ENCODE assay signal across 21 cellular contexts in the genomic region with DNA sequence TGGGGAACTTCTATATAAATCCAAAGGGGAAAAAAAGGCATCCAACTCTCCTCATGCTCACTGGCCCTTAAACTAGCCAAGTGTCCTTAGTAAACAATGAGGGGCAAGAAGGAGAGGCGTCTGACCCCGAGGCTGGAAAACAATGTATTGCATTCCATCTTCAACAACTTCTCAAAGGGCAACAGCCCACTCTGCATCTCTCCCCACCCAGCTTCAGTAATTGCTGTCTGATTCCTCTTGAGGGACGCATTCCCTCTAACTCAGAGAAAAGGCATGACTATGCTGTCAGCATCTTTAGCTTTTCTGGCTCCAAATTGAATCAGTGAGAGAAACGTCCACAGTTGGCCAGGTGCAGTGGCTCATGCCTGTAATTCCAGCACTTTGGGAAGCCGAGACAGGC.
DNase-seq lines count a peak whose midpoint lies in the region; ATAC-seq and TF ChIP-seq lines count a peak whose summit lies in the region.
"Had no signal": no experiment of that assay in that cellular context is flagged by ENCODE, and none has a peak within 500 bp of the region (broad histone marks: within the 10 kb centered on the region; RNA-seq: fewer than 3 reads in every experiment).

No MANE protein-coding gene starts in this region.

- no peak overlapping the region for H2BK120ac ChIP-seq in IMR-90 (ENCODE audit: low read depth, low read length)

- H3K14ac ChIP-seq in IMR-90 (replicated peaks; ENCODE audit: low read depth, low read length), result no peak overlapping the region

- H3K36me3 ChIP-seq in A673 (ENCODE audit: insufficient read depth, low read length, poor library complexity, severe bottlenecking) (no peaks in the 10 kb centered on the region), IMR-90 (ENCODE audit: control insufficient read depth, insufficient read depth, low read length) (0 out of 2 replicates have a peak, but pooled peaks cover 1% of the 10 kb centered on the region), neural progenitor cell (no peaks in the 10 kb centered on the region), breast epithelium (no peaks in the 10 kb centered on the region)
- H3K36me3 ChIP-seq: HAP-1 had no signal

- H2BK5ac ChIP-seq in IMR-90 (ENCODE audit: low read depth, low read length, poor library complexity, severe bottlenecking), result no peak overlapping the region

- no peaks in the 10 kb centered on the region; a peak in 1 of 4 replicates for H3K79me1 ChIP-seq in IMR-90 (ENCODE audit: low read depth in 1 of 2, low read length in 2 of 2)

- no peak overlapping the region for H3K56ac ChIP-seq in IMR-90 (ENCODE audit: extremely low read depth, insufficient read depth, low read length)

- peaks cover 7% of the 10 kb centered on the region for H3K27me3 Mint-ChIP-seq in neural progenitor cell (ENCODE audit: insufficient read depth, low read depth)
- H3K27me3 Mint-ChIP-seq: CD4-positive, CD25-positive, alpha-beta regulatory T cell had no signal

- peak overlapping the region; percentile 51 for H3K27ac Mint-ChIP-seq in neural progenitor cell
- H3K27ac Mint-ChIP-seq: CD8-positive, alpha-beta T cell; HFFc6 had no signal

- no peak for TF ChIP-seq CTCF in A673 (conservative IDR thresholded peaks at IDR 0.05; ENCODE audit: low read depth, low read length)
- TF ChIP-seq CTCF in IMR-90 (conservative IDR thresholded peaks at IDR 0.05; ENCODE audit: low read depth, low read length), result no peak
- no peak for TF ChIP-seq CTCF in neural progenitor cell (IDR thresholded peaks at IDR 0.05)
- TF ChIP-seq CTCF in breast epithelium (IDR thresholded peaks at IDR 0.05), result no peak

- H3K27ac ChIP-seq in A673 (ENCODE audit: low read depth, low read length, poor library complexity, severe bottlenecking), result peak overlapping the region; percentile 67
- H3K27ac ChIP-seq in IMR-90 (ENCODE audit: insufficient read depth, low read length), result no peak overlapping the region
- H3K27ac ChIP-seq in cingulate gyrus (ENCODE audit: low read depth, low read length), result peak overlapping the region; percentile 8
- H3K27ac ChIP-seq in neural progenitor cell, result no peak overlapping the region
- H3K27ac ChIP-seq in breast epithelium, result no peak overlapping the region
- H3K27ac ChIP-seq: 22Rv1, C4-2B had no signal

- no peak overlapping the region for H2AFZ ChIP-seq in IMR-90 (replicated peaks; ENCODE audit: low read length, poor library complexity)
- H2AFZ ChIP-seq in neural progenitor cell (replicated peaks), result no peak overlapping the region

- H4K20me1 ChIP-seq in IMR-90 (ENCODE audit: insufficient read depth, low read length) (no peaks in the 10 kb centered on the region), neural progenitor cell (ENCODE audit: low read depth) (no peaks in the 10 kb centered on the region)

- H2AK5ac ChIP-seq in IMR-90 (ENCODE audit: low read depth, low read length), result no peak overlapping the region

- no peak overlapping the region for H2BK20ac ChIP-seq in IMR-90 (ENCODE audit: low read depth, low read length)

- no peak for ATAC-seq in IMR-90 (ENCODE audit: low read depth)
- ATAC-seq: CD8-positive, alpha-beta T cell had no signal

- H3K18ac ChIP-seq in IMR-90 (ENCODE audit: low read depth, low read length), result no peak overlapping the region

- H3K79me2 ChIP-seq in neural progenitor cell (ENCODE audit: low read depth), result no peaks in the 10 kb centered on the region

- intact Hi-C loops in A673 (cut with micrococcal nuclease; ENCODE audit: unreplicated experiment), result no loop called here
- intact Hi-C loops in IMR-90 (cut with micrococcal nuclease), result no loop called here
- intact Hi-C loops in breast epithelium (cut with DNase I; ENCODE audit: low total_unique reads), result loop anchor here (2.0 kb wide), 1 partner anchor 74 kb away; no protein-coding TSS in a partner anchor

- no peaks in the 10 kb centered on the region for H3K27me3 ChIP-seq in A673 (replicated peaks; ENCODE audit: insufficient read depth, low read depth, low read length, poor library complexity)
- no peaks in the 10 kb centered on the region for H3K27me3 ChIP-seq in IMR-90 (ENCODE audit: control insufficient read depth, insufficient read depth, low read length)
- H3K27me3 ChIP-seq in neural progenitor cell, result no peaks in the 10 kb centered on the region
- H3K27me3 ChIP-seq in breast epithelium, result no peaks in the 10 kb centered on the region

- no peaks in the 10 kb centered on the region for H3F3A ChIP-seq in neural progenitor cell (ENCODE audit: low read depth)

- dilution Hi-C loops in IMR-90 (cut with HindIII; ENCODE audit: low sequenced_read_pairs, unreplicated experiment), result no loop called here

- TF ChIP-seq POLR2A in IMR-90 (IDR thresholded peaks at IDR 0.05; ENCODE audit: low read depth, low read length) (no peak), breast epithelium (IDR thresholded peaks at IDR 0.05) (no peak)

- H3K4ac ChIP-seq in IMR-90 (ENCODE audit: low read depth, low read length), result no peak overlapping the region

- H3K9me3 Mint-ChIP-seq in neural progenitor cell, result no peaks in the 10 kb centered on the region
- H3K9me3 Mint-ChIP-seq: CD4-positive, CD25-positive, alpha-beta regulatory T cell; CD8-positive, alpha-beta T cell; HFFc6 had no signal

- no peak for TF ChIP-seq RAD21 in IMR-90 (IDR thresholded peaks at IDR 0.05; ENCODE audit: low read length)

- H3K4me1 Mint-ChIP-seq in neural progenitor cell, result peaks cover 64% of the 10 kb centered on the region

- H3K9me3 ChIP-seq in A673 (ENCODE audit: low read depth, low read length, poor library complexity, severe bottlenecking) (no peaks in the 10 kb centered on the region), IMR-90 (ENCODE audit: control insufficient read depth, insufficient read depth, low read length) (no peaks in the 10 kb centered on the region), neural progenitor cell (ENCODE audit: low read depth) (no peaks in the 10 kb centered on the region), breast epithelium (no peaks in the 10 kb centered on the region)
- H3K9me3 ChIP-seq: Caco-2, HAP-1 had no signal

- no peaks in the 10 kb centered on the region for H3K36me3 Mint-ChIP-seq in neural progenitor cell

- H3K4me1 ChIP-seq in A673 (ENCODE audit: insufficient read depth, low read length, poor library complexity, severe bottlenecking), result peaks cover 54% of the 10 kb centered on the region
- no peaks in the 10 kb centered on the region for H3K4me1 ChIP-seq in IMR-90 (ENCODE audit: control insufficient read depth, insufficient read depth, low read length)
- peaks cover 10% of the 10 kb centered on the region for H3K4me1 ChIP-seq in neural progenitor cell
- H3K4me1 ChIP-seq in breast epithelium, result no peaks in the 10 kb centered on the region
- H3K4me1 ChIP-seq: Caco-2, HAP-1 had no signal

- H4K8ac ChIP-seq in IMR-90 (ENCODE audit: low read depth in 2 of 2, low read length in 2 of 2), result no peak overlapping the region

- H3K4me3 ChIP-seq in A673 (ENCODE audit: low read depth, low read length, poor library complexity, severe bottlenecking), result peak overlapping the region; percentile 4
- no peak overlapping the region for H3K4me3 ChIP-seq in IMR-90 (ENCODE audit: insufficient read depth, low read depth, low read length)
- H3K4me3 ChIP-seq in neural progenitor cell, result no peak overlapping the region
- no peak overlapping the region for H3K4me3 ChIP-seq in breast epithelium
- H3K4me3 ChIP-seq: HAP-1 had no signal

- no peak overlapping the region for H3K9ac ChIP-seq in IMR-90 (ENCODE audit: low read depth, low read length)
- no peak overlapping the region for H3K9ac ChIP-seq in neural progenitor cell

- BruUV-seq in A673 (replicated peaks; lab: Mats Ljungman, UMichigan) (no TSS peak), IMR-90 (replicated peaks; lab: Mats Ljungman, UMichigan) (TSS peak; percentile 15)

- H4K91ac ChIP-seq in IMR-90 (ENCODE audit: insufficient read depth, low read depth, low read length), result no peak overlapping the region

- CTCF ChIA-PET in A673 (lab: Charles Lee) (interaction anchor here (1.7 kb wide), 1 partner anchor 39 kb away, joined by 8 read pairs; no protein-coding TSS in a partner anchor), IMR-90 (lab: Yijun Ruan, JAX) (interaction anchor here (0.7 to 0.9 kb wide), 2 partner anchors 9 to 298 kb away, joined by 3 to 4 read pairs; no protein-coding TSS in a partner anchor)

- in situ Hi-C loops in IMR-90 (cut with MboI; ENCODE audit: low sequenced_read_pairs), result no loop called here

- POLR2A ChIA-PET in A673 (lab: Charles Lee; ENCODE audit: low non-redundant PET), result interaction anchor here (0.5 to 0.7 kb wide), 2 partner anchors 160 to 219 kb away, joined by 4 to 6 read pairs; no protein-coding TSS in a partner anchor
- POLR2A ChIA-PET in IMR-90 (lab: Charles Lee; ENCODE audit: unreplicated experiment), result no interaction called here

- no peak overlapping the region for H4K5ac ChIP-seq in IMR-90 (ENCODE audit: low read depth, low read length)

- no CpG with 5 or more reads among the region's 5 CpGs for WGBS in IMR-90 (ENCODE audit: extremely low coverage in 2 of 2, insufficient read length in 1 of 2), 2 experiments

- H3K4me3 Mint-ChIP-seq in neural progenitor cell, result no peak overlapping the region
- H3K4me3 Mint-ChIP-seq: CD4-positive, CD25-positive, alpha-beta regulatory T cell; CD8-positive, alpha-beta T cell; HFFc6 had no signal

- no peak overlapping the region for H2AK9ac ChIP-seq in IMR-90 (replicated peaks; ENCODE audit: low read depth, low read length, poor library complexity)

- no peak overlapping the region for H2BK15ac ChIP-seq in IMR-90 (ENCODE audit: low read depth, low read length)

- peaks cover 2% of the 10 kb centered on the region; the same call in 1 of the 2 replicates for H3K9me1 ChIP-seq in IMR-90 (ENCODE audit: insufficient read depth, low read length)

- no peak overlapping the region for H3K23ac ChIP-seq in IMR-90 (ENCODE audit: low read depth, low read length)

- DNase-seq in A673 (ENCODE audit: low spot score), result peak; percentile 62
- DNase-seq in IMR-90, result no peak
- DNase-seq in neural progenitor cell (ENCODE audit: low spot score), result peak; percentile 47
- DNase-seq in NCI-H446 treated with DMSO at 0.1 percent for 48 hours (lab: John Stamatoyannopoulos, UW), result no peak
- no peak for DNase-seq in breast epithelium (ENCODE audit: low spot score in 2 of 2)
- DNase-seq in NCI-H345 (lab: John Stamatoyannopoulos, UW), result no peak
- DNase-seq in DMS 273 (lab: John Stamatoyannopoulos, UW; ENCODE audit: unreplicated experiment), result no peak
- DNase-seq: ACHN; Caco-2; CD4-positive, CD25-positive, alpha-beta regulatory T cell; CD8-positive, alpha-beta T cell; DMS 273 treated with DMSO at 0.1 percent for 48 hours; DMS79; EL; GF-D8; GOT3; HFFc6 had no signal

- H3K4me2 ChIP-seq in IMR-90 (ENCODE audit: low read depth, low read length), result no peak overlapping the region
- H3K4me2 ChIP-seq in neural progenitor cell, result peak overlapping the region; percentile 43

TF ChIP-seq in IMR-90, 13 proteins besides CTCF, POLR2A, EP300 and RAD21 (continues in another document):
- TF ChIP-seq MAZ (IDR thresholded peaks at IDR 0.05; ENCODE audit: borderline replicate concordance, low read depth, low read length) (no peak), MAFK (IDR thresholded peaks at IDR 0.05; ENCODE audit: low read depth, low read length) (no peak)

Comparison
In these comparisons a context has a peak if more than half of its experiments do, and no peak if none do; other contexts are left out.
1. DNase-seq: peak in A673 (single experiment) and neural progenitor cell (single experiment); none in IMR-90 (single experiment), NCI-H446 treated with DMSO at 0.1 percent for 48 hours (single experiment), breast epithelium (0 of 2), NCI-H345 (single experiment) and DMS 273 (single experiment).
2. H3K27ac ChIP-seq: peak in A673 (single experiment) and cingulate gyrus (single experiment); none in IMR-90 (single experiment), neural progenitor cell (single experiment) and breast epithelium (0 of 2).